In genomic region chr3:141485578-141486415, GRCh38 we compare ENCODE assay signal across 8 cellular contexts. TPM values are rescaled to one million over a fixed set of nuclear protein-coding genes. Genes with fewer than 3 reads are reported as not detected.
DNase-seq lines count a peak whose midpoint lies in the region; ATAC-seq and TF ChIP-seq lines count a peak whose summit lies in the region.

No MANE protein-coding gene starts in this region.

- H3K4me1 ChIP-seq in endodermal cell (ENCODE audit: control insufficient read depth, insufficient read depth, low read length), result peaks cover 15% of the 10 kb centered on the region
- peaks cover 43 to 45% of the 10 kb centered on the region in 2 donors for H3K4me1 ChIP-seq in naive thymus-derived CD4-positive, alpha-beta T cell (ENCODE audit: control insufficient read depth in 2 of 2, insufficient read depth in 2 of 2, low read length in 2 of 2)

- peaks cover 7% of the 10 kb centered on the region for H3K36me3 Mint-ChIP-seq in activated T-cell treated with anti-CD3 and anti-CD28 coated beads, Interleukin-2, amount 50 U/mL, for 4 hours (ENCODE audit: insufficient read depth)
- no peaks in the 10 kb centered on the region for H3K36me3 Mint-ChIP-seq in endodermal cell (ENCODE audit: low read depth)
- H3K36me3 Mint-ChIP-seq in naive thymus-derived CD4-positive, alpha-beta T cell, result peaks cover 0 to 17% (median under 1%) of the 10 kb centered on the region in 5 donors

- no peaks in the 10 kb centered on the region for H3K27me3 Mint-ChIP-seq in activated T-cell treated with anti-CD3 and anti-CD28 coated beads, Interleukin-2, amount 50 U/mL, for 4 hours (ENCODE audit: low read depth)
- peaks cover 33% of the 10 kb centered on the region for H3K27me3 Mint-ChIP-seq in endodermal cell (ENCODE audit: insufficient read depth)
- H3K27me3 Mint-ChIP-seq in naive thymus-derived CD4-positive, alpha-beta T cell, result no peaks in the 10 kb centered on the region

- H3K9ac ChIP-seq in endodermal cell (ENCODE audit: extremely low read depth, low read length, poor library complexity, severe bottlenecking), result no peak overlapping the region

- no peak for DNase-seq in activated T-cell treated with anti-CD3 and anti-CD28 coated beads, Interleukin-2, amount 50 U/mL, for 4 hours
- no peak for DNase-seq in activated T-cell treated with anti-CD3 and anti-CD28 coated beads, Interleukin-2, amount 50 U/mL, for 1 hour
- peak; percentile 49 for DNase-seq in SW480 (ENCODE audit: low spot score)
- DNase-seq in endodermal cell, result no peak
- DNase-seq in naive thymus-derived CD4-positive, alpha-beta T cell, result peak in 3 of 9 donors; percentile 23 to 33 (median 32)
- DNase-seq in cerebellum (ENCODE audit: low spot score), result no peak
- DNase-seq in DMS79 (lab: John Stamatoyannopoulos, UW), result no peak

- H3K27me3 ChIP-seq in endodermal cell (ENCODE audit: control insufficient read depth, insufficient read depth, low read length, poor library complexity, severe bottlenecking), result no peaks in the 10 kb centered on the region
- no peaks in the 10 kb centered on the region for H3K27me3 ChIP-seq in naive thymus-derived CD4-positive, alpha-beta T cell (ENCODE audit: control insufficient read depth in 2 of 2, insufficient read depth in 2 of 2, low read length in 2 of 2)

- 66 to 73% methylated on average over 9 of the region's 9 CpGs for WGBS in endodermal cell (ENCODE audit: insufficient coverage in 1 of 2, insufficient read length in 1 of 2), 2 experiments

- no peaks in the 10 kb centered on the region for H3K9me3 ChIP-seq in endodermal cell (ENCODE audit: control insufficient read depth, low read length)
- no peaks in the 10 kb centered on the region for H3K9me3 ChIP-seq in naive thymus-derived CD4-positive, alpha-beta T cell (ENCODE audit: control insufficient read depth in 2 of 3, low read length in 3 of 3)

- H3K27ac Mint-ChIP-seq in endodermal cell, result peak overlapping the region; percentile 72
- H3K27ac Mint-ChIP-seq in naive thymus-derived CD4-positive, alpha-beta T cell, result peak overlapping the region; percentile 89 to 99 (median 93)

- H3K9me3 Mint-ChIP-seq in activated T-cell treated with anti-CD3 and anti-CD28 coated beads, Interleukin-2, amount 50 U/mL, for 4 hours, result no peaks in the 10 kb centered on the region
- no peaks in the 10 kb centered on the region for H3K9me3 Mint-ChIP-seq in endodermal cell
- H3K9me3 Mint-ChIP-seq in naive thymus-derived CD4-positive, alpha-beta T cell, result peaks cover 0 to 3% (median 0%) of the 10 kb centered on the region in 11 donors

- CTCF ChIA-PET in naive thymus-derived CD4-positive, alpha-beta T cell (lab: Charles Lee), result interaction anchor here (1.0 to 2.6 kb wide), 4 partner anchors 8 to 76 kb away, joined by 3 to 14 read pairs (median 4); no protein-coding TSS in a partner anchor

- H3K4me3 ChIP-seq in endodermal cell (ENCODE audit: low read length), result peak overlapping the region; percentile 76
- H3K4me3 ChIP-seq in naive thymus-derived CD4-positive, alpha-beta T cell (ENCODE audit: low read length), result peak overlapping the region; percentile 49

- no peak for TF ChIP-seq CTCF in endodermal cell (conservative IDR thresholded peaks at IDR 0.05)

- peak; percentile 12 to 18 for ATAC-seq in activated T-cell treated with anti-CD3 and anti-CD28 coated beads, Interleukin-2, amount 50 U/mL, for 4 hours
- peak; percentile 14 for ATAC-seq in naive thymus-derived CD4-positive, alpha-beta T cell
- no peak for ATAC-seq in GM19463 (IDR thresholded peaks at IDR 0.05; ENCODE audit: unreplicated experiment)

- H3K4me3 Mint-ChIP-seq in activated T-cell treated with anti-CD3 and anti-CD28 coated beads, Interleukin-2, amount 50 U/mL, for 4 hours, result peak overlapping the region; percentile 85
- peak overlapping the region; percentile 73 for H3K4me3 Mint-ChIP-seq in endodermal cell
- H3K4me3 Mint-ChIP-seq in naive thymus-derived CD4-positive, alpha-beta T cell, result peak overlapping the region; percentile 72 to 97 (median 90)

- peaks cover 52% of the 10 kb centered on the region for H3K4me1 Mint-ChIP-seq in activated T-cell treated with anti-CD3 and anti-CD28 coated beads, Interleukin-2, amount 50 U/mL, for 4 hours (ENCODE audit: low read depth)
- peaks cover 38% of the 10 kb centered on the region for H3K4me1 Mint-ChIP-seq in endodermal cell
- H3K4me1 Mint-ChIP-seq in naive thymus-derived CD4-positive, alpha-beta T cell, result peaks cover 39 to 64% (median 55%) of the 10 kb centered on the region in 7 donors

- H3K27ac ChIP-seq in endodermal cell (ENCODE audit: low read depth, low read length), result peak overlapping the region; percentile 59
- peak overlapping the region; percentile 73 for H3K27ac ChIP-seq in naive thymus-derived CD4-positive, alpha-beta T cell (ENCODE audit: low read depth, low read length)

- no peaks in the 10 kb centered on the region for H3K36me3 ChIP-seq in endodermal cell (ENCODE audit: control insufficient read depth, insufficient read depth, low read length)
- H3K36me3 ChIP-seq in naive thymus-derived CD4-positive, alpha-beta T cell (ENCODE audit: control insufficient read depth in 2 of 3, insufficient read depth in 3 of 3, low read length in 3 of 3), result no peaks in the 10 kb centered on the region

- POLR2A ChIA-PET in naive thymus-derived CD4-positive, alpha-beta T cell (lab: Charles Lee), result interaction anchor here (0.8 to 4.8 kb wide), 15 partner anchors 9 to 255 kb away, joined by 3 to 91 read pairs (median 8); no protein-coding TSS in a partner anchor

- intact Hi-C loops in naive thymus-derived CD4-positive, alpha-beta T cell (cut with micrococcal nuclease), result loop anchor here (1.0 to 10.0 kb wide), 6 partner anchors 11 to 1239 kb away; partner anchors contain the start of genes RNF7 (in 2 of the 2) and TRPC1 (in 1 of the 2)

RNA-seq across cellular contexts. Expression of gene RASA2, which starts 1.0 kb away (rescaled TPM):
- 10 to 100 TPM; 31.0 to 37.0 (median 32.4) TPM for total RNA-seq in activated T-cell treated with anti-CD3 and anti-CD28 coated beads, Interleukin-2, amount 50 U/mL, for 4 hours
- 10 to 100 TPM; 20.5 to 25.0 TPM for total RNA-seq in endodermal cell
- 15.8 TPM for polyA plus RNA-seq in endodermal cell (2013, experiment 1 of 2)
- polyA plus RNA-seq in endodermal cell (2013, experiment 2 of 2), result 14.9 TPM
- total RNA-seq in naive thymus-derived CD4-positive, alpha-beta T cell, result 100 to 1,000 TPM in 2 of 5 experiments, 10 to 100 TPM in 3; 51.9 to 120 (median 96.3) TPM
- polyA plus RNA-seq in naive thymus-derived CD4-positive, alpha-beta T cell, result 10 to 100 TPM; 51.0 to 59.8 TPM
- 30.3 TPM for total RNA-seq in cerebellum
